1 cellular context compared by ENCODE assay signal in genomic region chr17:28996554-28997096, GRCh38.
TF ChIP-seq lines count a peak whose summit lies in the region.

No MANE protein-coding gene starts in this region.

TF ChIP-seq in HepG2, 621 proteins besides CTCF, POLR2A, EP300 and RAD21 (continued from another document):
- no peak; the same call in 1 of the 2 replicates for TF ChIP-seq ZNF44 (CRISPR knock-in tag; IDR thresholded peaks at IDR 0.05)
- TF ChIP-seq ZNF589 (CRISPR knock-in tag; conservative IDR thresholded peaks at IDR 0.05), result no peak; the same call in 1 of the 2 replicates
- no peak for TF ChIP-seq MAFK (conservative IDR thresholded peaks at IDR 0.05 in 1 of 2, IDR thresholded peaks at IDR 0.05 in 1 of 2; ENCODE audit: low read length in 2 of 2)
- TF ChIP-seq CAMTA2 (CRISPR knock-in tag; IDR thresholded peaks at IDR 0.05; ENCODE audit: borderline replicate concordance), result no peak
- peak; percentile 57; the same call in 1 of the 2 replicates for TF ChIP-seq ZNF441 (CRISPR knock-in tag; IDR thresholded peaks at IDR 0.05; ENCODE audit: borderline replicate concordance)
- TF ChIP-seq MLX (CRISPR knock-in tag; IDR thresholded peaks at IDR 0.05), result peak; percentile 85
- TF ChIP-seq AGO1 (IDR thresholded peaks at IDR 0.05; ENCODE audit: low read depth, low read length, poor library complexity, severe bottlenecking), result no peak
- no peak for TF ChIP-seq ZFP36L2 (CRISPR knock-in tag; IDR thresholded peaks at IDR 0.05)
- peak; percentile 84; the same call in 1 of the 2 replicates for TF ChIP-seq ZNF556 (CRISPR knock-in tag; IDR thresholded peaks at IDR 0.05; ENCODE audit: borderline replicate concordance)
- no peak for TF ChIP-seq ARNT2 (CRISPR knock-in tag; IDR thresholded peaks at IDR 0.05; ENCODE audit: low read depth)
- peak; percentile 68 for TF ChIP-seq HNF4G (IDR thresholded peaks at IDR 0.05; ENCODE audit: borderline replicate concordance, low read depth, low read length)
- peak; percentile 84; the same call in 1 of the 2 replicates for TF ChIP-seq HNF4G (CRISPR knock-in tag; IDR thresholded peaks at IDR 0.05; ENCODE audit: borderline replicate concordance, low read depth)
- no peak for TF ChIP-seq ZNF850 (CRISPR knock-in tag; conservative IDR thresholded peaks at IDR 0.05)
- no peak for TF ChIP-seq ZNF816 (CRISPR knock-in tag; IDR thresholded peaks at IDR 0.05; ENCODE audit: borderline replicate concordance)
- TF ChIP-seq FOXC1 (CRISPR knock-in tag; IDR thresholded peaks at IDR 0.05; ENCODE audit: borderline replicate concordance), result no peak; the same call in 1 of the 2 replicates
- TF ChIP-seq BORCS8-MEF2B (CRISPR knock-in tag; IDR thresholded peaks at IDR 0.05), result no peak
- no peak for TF ChIP-seq NAIF1 (CRISPR knock-in tag; IDR thresholded peaks at IDR 0.05; ENCODE audit: borderline replicate concordance)
- TF ChIP-seq JARID2 (CRISPR knock-in tag; IDR thresholded peaks at IDR 0.05; ENCODE audit: insufficient replicate concordance), result no peak
- no peak for TF ChIP-seq GPN1 (CRISPR knock-in tag; IDR thresholded peaks at IDR 0.05; ENCODE audit: borderline replicate concordance)
- TF ChIP-seq ZBTB26 (CRISPR knock-in tag; IDR thresholded peaks at IDR 0.05; ENCODE audit: borderline replicate concordance), result 0 out of 2 replicates have a peak, but pooled peaks have one; percentile 8
- no peak for TF ChIP-seq GMEB2 (CRISPR knock-in tag; IDR thresholded peaks at IDR 0.05; ENCODE audit: low read depth)
- TF ChIP-seq KMT2B (CRISPR knock-in tag; IDR thresholded peaks at IDR 0.05), result 0 out of 2 replicates have a peak, but pooled peaks have one; percentile 1
- TF ChIP-seq ZNF121 (CRISPR knock-in tag; IDR thresholded peaks at IDR 0.05), result no peak
- TF ChIP-seq ZNF576 (CRISPR knock-in tag; IDR thresholded peaks at IDR 0.05), result no peak
- no peak for TF ChIP-seq ZFP1 (CRISPR knock-in tag; IDR thresholded peaks at IDR 0.05)
- no peak for TF ChIP-seq ZNF280B (CRISPR knock-in tag; IDR thresholded peaks at IDR 0.05; ENCODE audit: borderline replicate concordance)
- TF ChIP-seq EEA1 (CRISPR knock-in tag; IDR thresholded peaks at IDR 0.05; ENCODE audit: borderline replicate concordance), result no peak
- no peak for TF ChIP-seq ZNF33A (CRISPR knock-in tag; IDR thresholded peaks at IDR 0.05; ENCODE audit: borderline replicate concordance)
- TF ChIP-seq ZNF660 (CRISPR knock-in tag; IDR thresholded peaks at IDR 0.05; ENCODE audit: borderline replicate concordance, low read depth), result no peak
- TF ChIP-seq ZFP36 (IDR thresholded peaks at IDR 0.05; ENCODE audit: borderline replicate concordance, low read depth, low read length, partially characterized antibody), result no peak
- peak; percentile 50; the same call in 1 of the 2 replicates for TF ChIP-seq ZBTB20 (CRISPR knock-in tag; IDR thresholded peaks at IDR 0.05; ENCODE audit: borderline replicate concordance, low read depth)
- no peak for TF ChIP-seq KIAA2018 (CRISPR knock-in tag; IDR thresholded peaks at IDR 0.05; ENCODE audit: borderline replicate concordance)
- TF ChIP-seq MBD4 (IDR thresholded peaks at IDR 0.05; ENCODE audit: borderline replicate concordance, low read length), result no peak
- no peak for TF ChIP-seq SIN3B (IDR thresholded peaks at IDR 0.05; ENCODE audit: low read length)
